Comparison of ENCODE assay signal across 1 cellular context in the genomic region with DNA sequence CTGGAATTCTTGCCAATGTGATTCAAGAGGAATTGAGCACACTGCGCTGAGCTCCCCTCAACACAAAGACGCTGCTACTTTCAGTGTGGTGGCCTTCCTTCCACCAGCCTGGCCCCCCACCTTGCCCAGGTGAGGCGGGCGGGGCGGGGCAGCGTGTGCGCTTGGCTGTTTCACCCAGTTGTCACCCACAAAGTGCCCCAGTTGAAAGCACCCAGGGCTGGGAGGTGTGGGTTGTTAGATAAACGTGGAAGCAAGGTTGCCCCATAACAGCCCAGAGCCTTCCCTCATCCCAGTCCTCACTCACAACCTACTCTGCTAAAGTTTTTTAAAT.
TF ChIP-seq lines count a peak whose summit lies in the region.

No MANE protein-coding gene starts in this region.

TF ChIP-seq in SK-N-SH treated with all-trans-retinoic acid at 6 μM for 48 hours, 23 proteins besides CTCF, POLR2A, EP300 and RAD21 (continued from another document):
- TF ChIP-seq, protein P1, sequence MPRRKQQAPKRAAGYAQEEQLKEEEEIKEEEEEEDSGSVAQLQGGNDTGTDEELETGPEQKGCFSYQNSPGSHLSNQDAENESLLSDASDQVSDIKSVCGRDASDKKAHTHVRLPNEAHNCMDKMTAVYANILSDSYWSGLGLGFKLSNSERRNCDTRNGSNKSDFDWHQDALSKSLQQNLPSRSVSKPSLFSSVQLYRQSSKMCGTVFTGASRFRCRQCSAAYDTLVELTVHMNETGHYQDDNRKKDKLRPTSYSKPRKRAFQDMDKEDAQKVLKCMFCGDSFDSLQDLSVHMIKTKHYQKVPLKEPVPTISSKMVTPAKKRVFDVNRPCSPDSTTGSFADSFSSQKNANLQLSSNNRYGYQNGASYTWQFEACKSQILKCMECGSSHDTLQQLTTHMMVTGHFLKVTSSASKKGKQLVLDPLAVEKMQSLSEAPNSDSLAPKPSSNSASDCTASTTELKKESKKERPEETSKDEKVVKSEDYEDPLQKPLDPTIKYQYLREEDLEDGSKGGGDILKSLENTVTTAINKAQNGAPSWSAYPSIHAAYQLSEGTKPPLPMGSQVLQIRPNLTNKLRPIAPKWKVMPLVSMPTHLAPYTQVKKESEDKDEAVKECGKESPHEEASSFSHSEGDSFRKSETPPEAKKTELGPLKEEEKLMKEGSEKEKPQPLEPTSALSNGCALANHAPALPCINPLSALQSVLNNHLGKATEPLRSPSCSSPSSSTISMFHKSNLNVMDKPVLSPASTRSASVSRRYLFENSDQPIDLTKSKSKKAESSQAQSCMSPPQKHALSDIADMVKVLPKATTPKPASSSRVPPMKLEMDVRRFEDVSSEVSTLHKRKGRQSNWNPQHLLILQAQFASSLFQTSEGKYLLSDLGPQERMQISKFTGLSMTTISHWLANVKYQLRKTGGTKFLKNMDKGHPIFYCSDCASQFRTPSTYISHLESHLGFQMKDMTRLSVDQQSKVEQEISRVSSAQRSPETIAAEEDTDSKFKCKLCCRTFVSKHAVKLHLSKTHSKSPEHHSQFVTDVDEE (CRISPR knock-in tag; IDR thresholded peaks at IDR 0.05) = no peak
- TF ChIP-seq GLIS3 (CRISPR knock-in tag; IDR thresholded peaks at IDR 0.05) (no peak), BACH2 (CRISPR knock-in tag; IDR thresholded peaks at IDR 0.05; ENCODE audit: borderline replicate concordance) (no peak), ZNF565 (CRISPR knock-in tag; conservative IDR thresholded peaks at IDR 0.05; ENCODE audit: low read depth) (no peak), ZNF70 (CRISPR knock-in tag; IDR thresholded peaks at IDR 0.05) (no peak), CSDC2 (CRISPR knock-in tag; IDR thresholded peaks at IDR 0.05) (no peak)
- TF ChIP-seq, protein P2, sequence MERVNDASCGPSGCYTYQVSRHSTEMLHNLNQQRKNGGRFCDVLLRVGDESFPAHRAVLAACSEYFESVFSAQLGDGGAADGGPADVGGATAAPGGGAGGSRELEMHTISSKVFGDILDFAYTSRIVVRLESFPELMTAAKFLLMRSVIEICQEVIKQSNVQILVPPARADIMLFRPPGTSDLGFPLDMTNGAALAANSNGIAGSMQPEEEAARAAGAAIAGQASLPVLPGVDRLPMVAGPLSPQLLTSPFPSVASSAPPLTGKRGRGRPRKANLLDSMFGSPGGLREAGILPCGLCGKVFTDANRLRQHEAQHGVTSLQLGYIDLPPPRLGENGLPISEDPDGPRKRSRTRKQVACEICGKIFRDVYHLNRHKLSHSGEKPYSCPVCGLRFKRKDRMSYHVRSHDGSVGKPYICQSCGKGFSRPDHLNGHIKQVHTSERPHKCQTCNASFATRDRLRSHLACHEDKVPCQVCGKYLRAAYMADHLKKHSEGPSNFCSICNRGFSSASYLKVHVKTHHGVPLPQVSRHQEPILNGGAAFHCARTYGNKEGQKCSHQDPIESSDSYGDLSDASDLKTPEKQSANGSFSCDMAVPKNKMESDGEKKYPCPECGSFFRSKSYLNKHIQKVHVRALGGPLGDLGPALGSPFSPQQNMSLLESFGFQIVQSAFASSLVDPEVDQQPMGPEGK (CRISPR knock-in tag; IDR thresholded peaks at IDR 0.05; ENCODE audit: borderline replicate concordance) = no peak
